ENCODE assay signal across 22 cellular contexts in the genomic region with DNA sequence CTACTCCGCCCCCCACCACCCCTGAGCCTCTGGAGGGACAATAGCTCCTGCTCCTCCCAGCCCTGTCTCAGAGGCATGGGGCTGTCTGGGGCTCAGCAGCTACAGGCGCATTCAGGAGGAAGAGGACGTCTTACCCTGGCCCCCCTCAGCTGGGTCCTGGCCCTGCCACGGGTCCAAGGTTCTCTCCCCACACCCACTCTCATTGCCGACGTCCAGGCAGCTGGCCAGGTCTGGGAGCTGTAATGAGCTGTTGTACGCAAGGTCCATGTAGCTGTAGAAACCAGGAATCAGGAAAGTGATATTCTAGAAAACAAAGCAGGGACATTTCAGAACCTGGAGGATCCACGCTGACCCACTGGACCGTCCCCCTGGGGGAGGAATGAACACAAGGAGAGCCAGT. TPM values are rescaled to one million over a fixed set of nuclear protein-coding genes. Genes with fewer than 3 reads are reported as not detected.
"Had no signal": no experiment of that assay in that cellular context is flagged by ENCODE, and none has a peak within 500 bp of the region (broad histone marks: within the 10 kb centered on the region; RNA-seq: fewer than 3 reads in every experiment).

No MANE protein-coding gene starts in this region.

- H3K4me3 ChIP-seq: body of pancreas, cardiac muscle cell, heart left ventricle, left lung, spleen, thyroid gland had no signal

- ATAC-seq: activated naive CD8-positive, alpha-beta T cell treated with anti-CD3 and anti-CD28 coated beads, Interleukin-2, amount 50 U/mL, for 24 hours; activated T-cell treated with anti-CD3 and anti-CD28 coated beads, Interleukin-2, amount 50 U/mL, for 4 hours; body of pancreas; heart left ventricle; left lung; WTC11 had no signal

- H3K27me3 ChIP-seq: body of pancreas, cardiac muscle cell, heart left ventricle, left lung, spleen, thyroid gland had no signal

- H3K9me3 Mint-ChIP-seq: activated naive CD8-positive, alpha-beta T cell treated with anti-CD3 and anti-CD28 coated beads, Interleukin-2, amount 50 U/mL, for 24 hours; activated T-cell treated with anti-CD3 and anti-CD28 coated beads, Interleukin-2, amount 50 U/mL, for 4 hours; dendritic cell treated with granulocyte-macrophage colony-stimulating factor and Interleukin-4, amounts not matched to agents 40 ng/mL and 50 ng/mL, for 4 days had no signal

- DNase-seq: activated CD4-positive, alpha-beta T cell treated with anti-CD3 and anti-CD28 coated beads, Interleukin-2, amount 50 U/mL, for 4 hours; activated CD8-positive, alpha-beta memory T cell treated with anti-CD3 and anti-CD28 coated beads, Interleukin-2, amount 50 U/mL, for 48 hours; activated naive CD4-positive, alpha-beta T cell treated with anti-CD3 and anti-CD28 coated beads, Interleukin-2, amount 50 U/mL, for 16 hours; activated naive CD8-positive, alpha-beta T cell treated with anti-CD3 and anti-CD28 coated beads, Interleukin-2, amount 50 U/mL, for 24 hours; activated T-cell treated with anti-CD3 and anti-CD28 coated beads, Interleukin-2, amount 50 U/mL, for 4 hours; effector CD4-positive, alpha-beta T cell; heart left ventricle; islet precursor cell; mammary epithelial cell; stimulated activated CD4-positive, alpha-beta T cell treated with anti-CD3 and anti-CD28 coated beads, Interleukin-4, amount 100 ng/mL, for 1 hour; stimulated activated naive CD4-positive, alpha-beta T cell; T-helper 1 cell; T-helper 9 cell; thyroid gland had no signal

- H3K36me3 ChIP-seq: cardiac muscle cell had no signal

- H3K4me1 ChIP-seq: body of pancreas, heart left ventricle, left lung, spleen, thyroid gland had no signal

- H3K27ac Mint-ChIP-seq: activated naive CD8-positive, alpha-beta T cell treated with anti-CD3 and anti-CD28 coated beads, Interleukin-2, amount 50 U/mL, for 24 hours; dendritic cell treated with granulocyte-macrophage colony-stimulating factor and Interleukin-4, amounts not matched to agents 40 ng/mL and 50 ng/mL, for 4 days; WTC11 had no signal

- H3K4me1 Mint-ChIP-seq: activated naive CD8-positive, alpha-beta T cell treated with anti-CD3 and anti-CD28 coated beads, Interleukin-2, amount 50 U/mL, for 24 hours; WTC11 had no signal

- H3K27ac ChIP-seq: body of pancreas, cardiac muscle cell, heart left ventricle, left lung, spleen, thyroid gland had no signal

- FAIRE-seq: endometrium had no signal

- H3K4me3 Mint-ChIP-seq: activated naive CD8-positive, alpha-beta T cell treated with anti-CD3 and anti-CD28 coated beads, Interleukin-2, amount 50 U/mL, for 24 hours; activated T-cell treated with anti-CD3 and anti-CD28 coated beads, Interleukin-2, amount 50 U/mL, for 4 hours; dendritic cell treated with granulocyte-macrophage colony-stimulating factor and Interleukin-4, amounts not matched to agents 40 ng/mL and 50 ng/mL, for 4 days; WTC11 had no signal

- H3K27me3 Mint-ChIP-seq: activated naive CD8-positive, alpha-beta T cell treated with anti-CD3 and anti-CD28 coated beads, Interleukin-2, amount 50 U/mL, for 24 hours; dendritic cell treated with granulocyte-macrophage colony-stimulating factor and Interleukin-4, amounts not matched to agents 40 ng/mL and 50 ng/mL, for 4 days had no signal

- H3K9me3 ChIP-seq: body of pancreas, heart left ventricle, left lung, spleen, thyroid gland had no signal

RNA-seq across cellular contexts. Expression of gene ANO7, which starts 52.7 kb away (rescaled TPM):
- polyA plus RNA-seq: neural cell had no signal
